ENCODE assay signal across 1 cellular context in the genomic region with DNA sequence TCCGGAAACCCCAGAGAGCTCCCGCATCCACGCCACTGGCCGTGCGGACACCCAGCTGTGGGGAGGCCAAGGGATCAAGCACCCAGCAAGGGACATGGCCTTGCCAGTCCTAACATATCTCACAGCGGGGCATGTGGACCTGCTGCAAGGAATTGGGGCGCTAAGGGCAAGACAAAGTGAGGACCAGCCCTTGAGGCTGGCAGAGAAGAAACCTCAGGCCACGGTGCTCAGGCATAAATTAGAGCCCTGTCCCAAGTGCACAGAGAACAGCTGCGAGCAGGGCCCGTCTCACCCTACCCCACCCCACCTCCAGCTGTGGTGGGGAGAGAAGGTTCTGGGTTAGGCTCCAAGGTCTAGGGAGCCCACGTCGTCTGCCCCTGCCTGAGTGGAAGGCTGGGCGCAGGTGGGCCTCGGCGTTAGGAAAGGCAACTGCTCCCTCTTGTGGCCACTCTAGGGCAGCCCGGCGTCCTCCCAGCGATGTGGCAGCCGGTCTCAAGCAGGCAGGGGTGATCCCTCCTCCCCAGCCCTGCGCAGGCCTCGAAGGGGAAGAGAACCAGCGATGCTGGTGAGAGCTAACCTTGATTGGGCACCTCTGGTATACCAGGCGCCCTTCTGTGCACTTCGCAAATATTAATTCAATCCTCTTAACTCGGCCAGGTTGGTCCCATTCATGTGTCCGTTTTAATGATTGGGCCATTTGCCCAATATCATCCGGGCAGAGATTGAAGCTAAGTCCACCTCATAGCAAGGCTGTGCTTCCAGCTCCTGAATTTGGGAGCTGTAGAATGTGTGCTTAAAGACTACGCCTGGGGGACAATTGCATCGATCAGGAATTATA.
TF ChIP-seq lines count a peak whose summit lies in the region.

No MANE protein-coding gene starts in this region.

TF ChIP-seq in GM23338, 12 proteins besides CTCF, POLR2A, EP300 and RAD21 (continued from another document):
- TF ChIP-seq, protein P1, sequence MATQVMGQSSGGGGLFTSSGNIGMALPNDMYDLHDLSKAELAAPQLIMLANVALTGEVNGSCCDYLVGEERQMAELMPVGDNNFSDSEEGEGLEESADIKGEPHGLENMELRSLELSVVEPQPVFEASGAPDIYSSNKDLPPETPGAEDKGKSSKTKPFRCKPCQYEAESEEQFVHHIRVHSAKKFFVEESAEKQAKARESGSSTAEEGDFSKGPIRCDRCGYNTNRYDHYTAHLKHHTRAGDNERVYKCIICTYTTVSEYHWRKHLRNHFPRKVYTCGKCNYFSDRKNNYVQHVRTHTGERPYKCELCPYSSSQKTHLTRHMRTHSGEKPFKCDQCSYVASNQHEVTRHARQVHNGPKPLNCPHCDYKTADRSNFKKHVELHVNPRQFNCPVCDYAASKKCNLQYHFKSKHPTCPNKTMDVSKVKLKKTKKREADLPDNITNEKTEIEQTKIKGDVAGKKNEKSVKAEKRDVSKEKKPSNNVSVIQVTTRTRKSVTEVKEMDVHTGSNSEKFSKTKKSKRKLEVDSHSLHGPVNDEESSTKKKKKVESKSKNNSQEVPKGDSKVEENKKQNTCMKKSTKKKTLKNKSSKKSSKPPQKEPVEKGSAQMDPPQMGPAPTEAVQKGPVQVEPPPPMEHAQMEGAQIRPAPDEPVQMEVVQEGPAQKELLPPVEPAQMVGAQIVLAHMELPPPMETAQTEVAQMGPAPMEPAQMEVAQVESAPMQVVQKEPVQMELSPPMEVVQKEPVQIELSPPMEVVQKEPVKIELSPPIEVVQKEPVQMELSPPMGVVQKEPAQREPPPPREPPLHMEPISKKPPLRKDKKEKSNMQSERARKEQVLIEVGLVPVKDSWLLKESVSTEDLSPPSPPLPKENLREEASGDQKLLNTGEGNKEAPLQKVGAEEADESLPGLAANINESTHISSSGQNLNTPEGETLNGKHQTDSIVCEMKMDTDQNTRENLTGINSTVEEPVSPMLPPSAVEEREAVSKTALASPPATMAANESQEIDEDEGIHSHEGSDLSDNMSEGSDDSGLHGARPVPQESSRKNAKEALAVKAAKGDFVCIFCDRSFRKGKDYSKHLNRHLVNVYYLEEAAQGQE (IDR thresholded peaks at IDR 0.05; ENCODE audit: unreplicated experiment), result no peak
- TF ChIP-seq STAT1 (IDR thresholded peaks at IDR 0.05; ENCODE audit: unreplicated experiment) (no peak), EZH2phosphoT487 (IDR thresholded peaks at IDR 0.05; ENCODE audit: unreplicated experiment) (no peak)
